Comparison of ENCODE assay signal across 8 cellular contexts in the genomic region with DNA sequence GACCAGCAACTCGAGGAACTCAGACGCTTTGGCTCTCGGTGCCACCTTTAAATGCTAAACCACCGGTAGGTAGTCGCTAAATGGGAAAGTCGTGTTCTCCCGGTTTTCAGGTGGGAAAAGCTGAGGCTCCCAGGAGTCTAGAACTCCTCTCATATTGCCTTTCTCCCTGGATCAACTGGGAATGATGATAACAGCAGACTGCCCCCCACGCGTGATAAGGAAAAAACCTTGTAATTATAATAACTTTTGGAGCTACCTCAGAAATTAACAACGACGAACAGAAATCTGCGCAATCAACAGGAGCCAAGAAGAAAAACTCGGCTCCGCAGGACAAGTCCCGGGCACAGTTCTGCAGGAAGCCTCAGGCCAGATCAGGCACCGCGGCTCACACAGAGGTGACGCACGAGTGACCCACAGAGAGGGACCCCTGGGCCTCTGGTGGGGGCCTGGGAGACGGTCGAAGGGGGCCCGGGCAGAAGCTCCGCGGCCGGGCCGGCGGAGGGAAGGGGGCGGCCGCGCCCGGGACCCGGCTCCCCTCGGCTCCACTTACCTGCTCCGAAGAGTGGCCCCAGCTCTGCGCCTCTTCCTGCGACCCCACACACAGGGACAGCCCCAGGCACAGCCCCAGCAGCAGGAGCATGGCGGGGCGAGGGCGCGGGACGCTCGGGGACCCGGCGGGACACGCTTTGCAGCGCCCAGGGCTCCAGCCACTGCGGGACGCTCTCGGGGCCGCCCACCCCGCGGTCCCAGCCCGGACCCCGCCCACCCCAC. TPM values are rescaled to one million over a fixed set of nuclear protein-coding genes. Genes with fewer than 3 reads are reported as not detected.
DNase-seq lines count a peak whose midpoint lies in the region; ATAC-seq and TF ChIP-seq lines count a peak whose summit lies in the region.

A gene (minus strand): TSS at position 714 of the 771 bp plus-strand sequence. CDS start 74 bp downstream, at position 640.

- intact Hi-C loops in spleen (cut with DNase I; ENCODE audit: low total_unique reads): no loop called here

- H3K4me1 ChIP-seq in HAP-1 (peaks cover 11% of the 10 kb centered on the region; the same call in 1 of the 2 replicates), spleen (peaks cover 10 to 21% (median 15%) of the 10 kb centered on the region in 6 donors)

- no peaks in the 10 kb centered on the region for H3K36me3 ChIP-seq in HAP-1 (replicated peaks)
- H3K36me3 ChIP-seq in spleen: no peaks in the 10 kb centered on the region

- TF ChIP-seq POLR2A in spleen (IDR thresholded peaks at IDR 0.05): no peak

- H3K9me3 ChIP-seq in HAP-1 (no peaks in the 10 kb centered on the region), spleen (no peaks in the 10 kb centered on the region)

- 1 to 2% (median 2%) methylated on average over 40 to 54 of the region's 54 CpGs for WGBS in adipose tissue, 3 donors
- WGBS in spleen, 5 donors: 2 to 7% (median 3%) methylated on average over 25 to 54 of the region's 54 CpGs

- in situ Hi-C loops in HAP-1 (cut with MboI; ENCODE audit: low sequenced_read_pairs): no loop called here

- no peak for TF ChIP-seq CTCF in spleen (IDR thresholded peaks at IDR 0.05 in 8 of 11, conservative IDR thresholded peaks at IDR 0.05 in 3 of 11)

- no peak for ATAC-seq in GM19395 (IDR thresholded peaks at IDR 0.05; ENCODE audit: unreplicated experiment)

- H3K27ac ChIP-seq in adipose tissue (ENCODE audit: low read depth, low read length): no peak within 1 kb of the TSS
- H3K27ac ChIP-seq in spleen: no peak within 1 kb of the TSS

- H3K27me3 ChIP-seq in HAP-1 (ENCODE audit: low read depth) (peaks cover 29% of the 10 kb centered on the region), spleen (replicated peaks in 1 of 7) (peaks cover 0 to 78% (median 50%) of the 10 kb centered on the region in 7 donors)

- H3K4me3 ChIP-seq in HAP-1 (peak within 1 kb of the TSS; percentile 30), spleen (peak within 1 kb of the TSS; percentile 30 to 71 (median 38))

- DNase-seq in HAP-1 (ENCODE audit: low spot score in 2 of 2) (peak in 1 of 2 experiments; percentile 20), islet precursor cell (peak; percentile 67), spleen (no peak), NOMO-1 (lab: John Stamatoyannopoulos, UW; ENCODE audit: unreplicated experiment in 2 of 2) (no peak), NCI-H1105 (lab: John Stamatoyannopoulos, UW) (no peak), NAMALWA (ENCODE audit: low spot score) (no peak)

RNA-seq across cellular contexts. Expression of the gene that starts here (rescaled TPM):
- 10 to 100 TPM in 2 of 3 donors, 1 to 10 TPM in 1; 7.9 to 82.5 (median 15.9) TPM for polyA plus RNA-seq in adipose tissue
- total RNA-seq in spleen: 1 to 10 TPM in 6 of 7 donors, under 1 TPM in 1; 0.59 to 4.2 (median 1.9) TPM
- polyA plus RNA-seq in spleen: 1 to 10 TPM in 2 of 3 donors, under 1 TPM in 1; 1.00 to 5.2 (median 1.1) TPM
